36 cellular contexts compared by ENCODE assay signal in genomic region chr4:98245226-98245625, GRCh38.
"Had no signal": no experiment of that assay in that cellular context is flagged by ENCODE, and none has a peak within 500 bp of the region (broad histone marks: within the 10 kb centered on the region; RNA-seq: fewer than 3 reads in every experiment).

No MANE protein-coding gene starts in this region.

- H3K9me3 Mint-ChIP-seq: activated CD4-positive, alpha-beta memory T cell treated with anti-CD3 and anti-CD28 coated beads for 36 hours; activated naive CD4-positive, alpha-beta T cell treated with anti-CD3 and anti-CD28 coated beads for 36 hours; activated T-cell treated with anti-CD3 and anti-CD28 coated beads, Interleukin-2, amount 50 U/mL, for 4 hours; activated T-helper 17 cell treated with anti-CD3 and anti-CD28 coated beads, Interleukin-2, amount 50 U/mL, for 72 hours; WTC11 had no signal

- H3K4me3 Mint-ChIP-seq: activated CD4-positive, alpha-beta memory T cell treated with anti-CD3 and anti-CD28 coated beads for 36 hours; activated CD4-positive, alpha-beta T cell treated with anti-CD3 and anti-CD28 coated beads for 36 hours; activated CD4-positive, alpha-beta T cell treated with anti-CD3 and anti-CD28 coated beads, Interleukin-2, amount 10 ng/mL, durations not matched to agents 7 days and 5 days; activated CD8-positive, alpha-beta T cell treated with anti-CD3 and anti-CD28 coated beads for 36 hours; activated naive CD4-positive, alpha-beta T cell treated with anti-CD3 and anti-CD28 coated beads for 36 hours; activated naive CD8-positive, alpha-beta T cell treated with anti-CD3 and anti-CD28 coated beads for 36 hours; activated T-cell treated with anti-CD3 and anti-CD28 coated beads, Interleukin-2, amount 50 U/mL, for 4 hours; activated T-cell treated with anti-CD3 and anti-CD28 coated beads, Interleukin-2, amount 50 U/mL, for 72 hours; activated T-helper 1 cell treated with anti-CD3 and anti-CD28 coated beads, Interleukin-12 subunit alpha, Interleukin-12 subunit beta, Interleukin-2, Interleukin-4 antibody, amounts not matched to agents 30 ng/mL and 10 ng/mL and 1 ng/mL, durations not matched to agents 14 hours and 24 hours and 36 hours; activated T-helper 17 cell treated with anti-CD3 and anti-CD28 coated beads, Interleukin-2, amount 50 U/mL, for 72 hours; T-helper 1 cell treated with Interleukin-12 subunit alpha and Interleukin-12 subunit beta and Interleukin-4 antibody, amounts not matched to agents 30 μg/mL and 1 μg/mL, for 36 hours; T-helper 2 cell treated with Interferon-gamma antibody and Interleukin-4, amounts not matched to agents 5 μg/mL and 100 μg/mL, for 36 hours; WTC11 had no signal

- H3K27ac ChIP-seq: adrenal gland, body of pancreas, brain microvascular endothelial cell, breast epithelium, WERI-Rb-1 had no signal

- FAIRE-seq: astrocyte, colon had no signal

- H3K4me1 Mint-ChIP-seq: WTC11 had no signal

- H3K4me3 ChIP-seq: adrenal gland, body of pancreas, breast epithelium had no signal

- H3K27ac Mint-ChIP-seq: activated CD4-positive, alpha-beta memory T cell treated with anti-CD3 and anti-CD28 coated beads for 36 hours; activated CD4-positive, alpha-beta T cell treated with anti-CD3 and anti-CD28 coated beads for 36 hours; activated CD4-positive, alpha-beta T cell treated with anti-CD3 and anti-CD28 coated beads, Interleukin-2, amount 10 ng/mL, durations not matched to agents 7 days and 5 days; activated CD8-positive, alpha-beta T cell treated with anti-CD3 and anti-CD28 coated beads for 36 hours; activated naive CD4-positive, alpha-beta T cell treated with anti-CD3 and anti-CD28 coated beads for 36 hours; activated naive CD4-positive, alpha-beta T cell treated with anti-CD3 and anti-CD28 coated beads, Interleukin-2, amount 50 U/mL, for 72 hours; activated naive CD8-positive, alpha-beta T cell treated with anti-CD3 and anti-CD28 coated beads for 36 hours; activated T-cell treated with anti-CD3 and anti-CD28 coated beads, Interleukin-2, amount 50 U/mL, for 72 hours; activated T-helper 1 cell treated with anti-CD3 and anti-CD28 coated beads, Interleukin-12 subunit alpha, Interleukin-12 subunit beta, Interleukin-2, Interleukin-4 antibody, amounts not matched to agents 30 ng/mL and 10 ng/mL and 1 ng/mL, durations not matched to agents 14 hours and 24 hours and 36 hours; activated T-helper 17 cell treated with anti-CD3 and anti-CD28 coated beads, Interleukin-2, amount 50 U/mL, for 72 hours; T-helper 1 cell treated with Interleukin-12 subunit alpha and Interleukin-12 subunit beta and Interleukin-4 antibody, amounts not matched to agents 30 μg/mL and 1 μg/mL, for 36 hours; T-helper 2 cell treated with Interferon-gamma antibody and Interleukin-4, amounts not matched to agents 5 μg/mL and 100 μg/mL, for 36 hours; WTC11 had no signal

- H3K4me1 ChIP-seq: adrenal gland, body of pancreas, breast epithelium had no signal

- H3K36me3 ChIP-seq: adrenal gland, brain microvascular endothelial cell, breast epithelium, WERI-Rb-1 had no signal

- DNase-seq: activated CD4-positive, alpha-beta memory T cell treated with anti-CD3 and anti-CD28 coated beads for 36 hours; activated CD4-positive, alpha-beta T cell treated with anti-CD3 and anti-CD28 coated beads for 1 hour; activated CD4-positive, alpha-beta T cell treated with anti-CD3 and anti-CD28 coated beads for 36 hours; activated CD4-positive, alpha-beta T cell treated with anti-CD3 and anti-CD28 coated beads for 48 hours; activated CD4-positive, alpha-beta T cell treated with anti-CD3 and anti-CD28 coated beads, Interleukin-2, amount 10 ng/mL, durations not matched to agents 7 days and 5 days; activated CD4-positive, CD25-positive, alpha-beta regulatory T cell; activated CD8-positive, alpha-beta memory T cell treated with anti-CD3 and anti-CD28 coated beads, Interleukin-2, amount 50 U/mL, for 4 hours; activated CD8-positive, alpha-beta T cell treated with anti-CD3 and anti-CD28 coated beads for 36 hours; activated effector memory CD4-positive, alpha-beta T cell treated with anti-CD3 and anti-CD28 coated beads, Interleukin-2, amount 50 U/mL, for 16 hours; activated gamma-delta T cell treated with Interleukin-2 at 50 U/mL for 16 hours; activated naive CD4-positive, alpha-beta T cell; activated naive CD4-positive, alpha-beta T cell treated with anti-CD3 and anti-CD28 coated beads for 36 hours; activated naive CD4-positive, alpha-beta T cell treated with anti-CD3 and anti-CD28 coated beads, Interleukin-2, amount 50 U/mL, for 16 hours; activated naive CD8-positive, alpha-beta T cell treated with anti-CD3 and anti-CD28 coated beads for 36 hours; activated T-cell treated with anti-CD3 and anti-CD28 coated beads for 4 hours; activated T-cell treated with anti-CD3 and anti-CD28 coated beads, Interleukin-2, amount 50 U/mL, for 1 hour; activated T-cell treated with anti-CD3 and anti-CD28 coated beads, Interleukin-2, amount 50 U/mL, for 4 hours; activated T-cell treated with anti-CD3 and anti-CD28 coated beads, Interleukin-2, amount 50 U/mL, for 72 hours; adrenal gland; amniotic stem cell; aorta; body of pancreas; brain microvascular endothelial cell; central memory CD4-positive, alpha-beta T cell; T-helper 9 cell; WERI-Rb-1 had no signal

- H3K27me3 ChIP-seq: adrenal gland, body of pancreas, brain microvascular endothelial cell, breast epithelium had no signal

- H3K9me3 ChIP-seq: adrenal gland, body of pancreas, breast epithelium had no signal

- H3K36me3 Mint-ChIP-seq: WTC11 had no signal

- H3K27me3 Mint-ChIP-seq: activated naive CD8-positive, alpha-beta T cell treated with anti-CD3 and anti-CD28 coated beads for 36 hours had no signal

- ATAC-seq: activated CD4-positive, alpha-beta T cell treated with anti-CD3 and anti-CD28 coated beads for 36 hours; activated CD4-positive, CD25-positive, alpha-beta regulatory T cell treated with anti-CD3 and anti-CD28 coated beads, Interleukin-2, amount 50 U/mL, for 24 hours; activated CD8-positive, alpha-beta T cell treated with anti-CD3 and anti-CD28 coated beads for 36 hours; activated naive CD4-positive, alpha-beta T cell treated with anti-CD3 and anti-CD28 coated beads, Interleukin-2, amount 50 U/mL, for 72 hours; activated T-cell treated with anti-CD3 and anti-CD28 coated beads, Interleukin-2, amount 50 U/mL, for 4 hours; activated T-cell treated with anti-CD3 and anti-CD28 coated beads, Interleukin-2, amount 50 U/mL, for 72 hours; activated T-helper 17 cell treated with anti-CD3 and anti-CD28 coated beads, Interleukin-2, amount 50 U/mL, for 72 hours; body of pancreas; WTC11 had no signal
